Comparison of ENCODE assay signal across 8 cellular contexts in genomic region chr2:27264753-27265535, GRCh38. TPM values are rescaled to one million over a fixed set of nuclear protein-coding genes. Genes with fewer than 3 reads are reported as not detected.
DNase-seq lines count a peak whose midpoint lies in the region; ATAC-seq and TF ChIP-seq lines count a peak whose summit lies in the region.

No MANE protein-coding gene starts in this region.

- peak; percentile 45 for TF ChIP-seq CTCF in AG09319 (IDR thresholded peaks at IDR 0.05; ENCODE audit: low read depth, low read length)
- peak; percentile 54 for TF ChIP-seq CTCF in mesothelial cell of epicardium (IDR thresholded peaks at IDR 0.05; ENCODE audit: unreplicated experiment)

- peak overlapping the region; percentile 72 for H3K4me3 Mint-ChIP-seq in activated CD4-positive, alpha-beta memory T cell treated with anti-CD3 and anti-CD28 coated beads for 36 hours
- H3K4me3 Mint-ChIP-seq in mesothelial cell of epicardium = peak overlapping the region; percentile 67

- H3K36me3 Mint-ChIP-seq in activated CD4-positive, alpha-beta memory T cell treated with anti-CD3 and anti-CD28 coated beads for 36 hours = no peaks in the 10 kb centered on the region
- no peaks in the 10 kb centered on the region for H3K36me3 Mint-ChIP-seq in mesothelial cell of epicardium

- no peaks in the 10 kb centered on the region for H3K9me3 ChIP-seq in effector memory CD4-positive, alpha-beta T cell (ENCODE audit: control insufficient read depth, low read length)

- POLR2A ChIA-PET in activated CD4-positive, alpha-beta memory T cell treated with anti-CD3 and anti-CD28 coated beads for 36 hours (lab: Charles Lee) = interaction anchor here (0.8 kb wide), 1 partner anchor 35 kb away, joined by 3 read pairs; no protein-coding TSS in a partner anchor

- H3K4me1 ChIP-seq in effector memory CD4-positive, alpha-beta T cell (ENCODE audit: control insufficient read depth, insufficient read depth, low read length, poor library complexity, severe bottlenecking) = peaks cover 35% of the 10 kb centered on the region

- H3K4me1 Mint-ChIP-seq in activated CD4-positive, alpha-beta memory T cell treated with anti-CD3 and anti-CD28 coated beads for 36 hours (ENCODE audit: low read depth) = peaks cover 23% of the 10 kb centered on the region
- peaks cover 22% of the 10 kb centered on the region for H3K4me1 Mint-ChIP-seq in mesothelial cell of epicardium

- H3K27ac Mint-ChIP-seq in activated CD4-positive, alpha-beta memory T cell treated with anti-CD3 and anti-CD28 coated beads for 36 hours = no peak overlapping the region
- no peak overlapping the region for H3K27ac Mint-ChIP-seq in mesothelial cell of epicardium

- no peak for DNase-seq in AG09319 (ENCODE audit: extremely low read depth, low read depth)
- DNase-seq in H7 = peak; percentile 98
- DNase-seq in NCI-H524 (lab: John Stamatoyannopoulos, UW) = peak; percentile 71 to 82
- peak; percentile 82 for DNase-seq in activated CD4-positive, alpha-beta memory T cell treated with anti-CD3 and anti-CD28 coated beads for 36 hours
- DNase-seq in effector memory CD4-positive, alpha-beta T cell = peak; percentile 39 to 60 (median 53)
- peak; percentile 52 to 80 for DNase-seq in mesothelial cell of epicardium (ENCODE audit: low spot score in 2 of 2, unreplicated experiment in 2 of 2)
- peak; percentile 77 for DNase-seq in stimulated activated CD8-positive, alpha-beta memory T cell treated with anti-CD3 and anti-CD28 coated beads, Interleukin-4, amount 100 ng/mL, for 48 hours

- intact Hi-C loops in activated CD4-positive, alpha-beta memory T cell treated with anti-CD3 and anti-CD28 coated beads for 36 hours (cut with micrococcal nuclease) = no loop called here

- H3K9me3 Mint-ChIP-seq in activated CD4-positive, alpha-beta memory T cell treated with anti-CD3 and anti-CD28 coated beads for 36 hours = no peaks in the 10 kb centered on the region
- no peaks in the 10 kb centered on the region for H3K9me3 Mint-ChIP-seq in mesothelial cell of epicardium

- peaks cover 42% of the 10 kb centered on the region for H3K27me3 Mint-ChIP-seq in activated CD4-positive, alpha-beta memory T cell treated with anti-CD3 and anti-CD28 coated beads for 36 hours
- H3K27me3 Mint-ChIP-seq in mesothelial cell of epicardium (ENCODE audit: low read depth) = peaks cover 26% of the 10 kb centered on the region

- no peaks in the 10 kb centered on the region for H3K36me3 ChIP-seq in H7 (replicated peaks; ENCODE audit: control insufficient read depth, insufficient read depth, low read length)
- no peaks in the 10 kb centered on the region for H3K36me3 ChIP-seq in effector memory CD4-positive, alpha-beta T cell (ENCODE audit: control insufficient read depth, insufficient read depth, low read length)

- CTCF ChIA-PET in activated CD4-positive, alpha-beta memory T cell treated with anti-CD3 and anti-CD28 coated beads for 36 hours (lab: Charles Lee) = interaction anchor here (0.6 to 7.9 kb wide), 15 partner anchors 14 to 303 kb away, joined by 3 to 94 read pairs (median 4); partner anchors contain the start of gene TRIM54

- H3K27me3 ChIP-seq in H7 (ENCODE audit: control insufficient read depth, insufficient read depth, low read length) = peaks cover 67% of the 10 kb centered on the region
- peaks cover 37% of the 10 kb centered on the region for H3K27me3 ChIP-seq in effector memory CD4-positive, alpha-beta T cell (replicated peaks; ENCODE audit: control insufficient read depth, insufficient read depth, low read length, poor library complexity, severe bottlenecking)

- H3K27ac ChIP-seq in effector memory CD4-positive, alpha-beta T cell (ENCODE audit: insufficient read depth, low read length, poor library complexity, severe bottlenecking) = peak overlapping the region; percentile 12

- H3K4me3 ChIP-seq in H7 (ENCODE audit: insufficient read depth, low read depth, low read length) = peak overlapping the region; percentile 53
- H3K4me3 ChIP-seq in effector memory CD4-positive, alpha-beta T cell (ENCODE audit: insufficient read depth, low read depth, low read length, poor library complexity, severe bottlenecking) = peak overlapping the region; percentile 66

- no peak for ATAC-seq in GM19395 (IDR thresholded peaks at IDR 0.05; ENCODE audit: unreplicated experiment)

RNA-seq across cellular contexts. Expression of gene SLC30A3, which starts 2.1 kb away (rescaled TPM):
- 0.89 and 1.4 TPM in 2 replicates for total RNA-seq in H7 (2014; rRNA removed; shearing (Covaris generic))
- total RNA-seq in activated CD4-positive, alpha-beta memory T cell treated with anti-CD3 and anti-CD28 coated beads for 36 hours = under 1 TPM; 0.86 to 0.90 TPM
- total RNA-seq in mesothelial cell of epicardium = 2.3 to 3.4 TPM (median 3.1 TPM) in 3 replicates

RNA-seq across cellular contexts. Expression of gene DNAJC5G, which starts 10.3 kb away (rescaled TPM):
- total RNA-seq in H7 (2014; rRNA removed; shearing (Covaris generic)) = not detected in 2 replicates
- total RNA-seq in activated CD4-positive, alpha-beta memory T cell treated with anti-CD3 and anti-CD28 coated beads for 36 hours = under 1 TPM in 1 of 2 experiments, not detected in 1; 0.19 TPM
- 0.18 to 0.27 TPM in 2 of 3 replicates, not detected in the other for total RNA-seq in mesothelial cell of epicardium

RNA-seq across cellular contexts. Expression of gene TRIM54, which starts 17.3 kb away (rescaled TPM):
- total RNA-seq in H7 (2014; rRNA removed; shearing (Covaris generic)) = 3.4 and 5.5 TPM in 2 replicates
- not detected for total RNA-seq in activated CD4-positive, alpha-beta memory T cell treated with anti-CD3 and anti-CD28 coated beads for 36 hours
- 0.18 to 0.47 TPM (median 0.18 TPM) in 3 replicates for total RNA-seq in mesothelial cell of epicardium

RNA-seq across cellular contexts. Expression of gene UCN, which starts 43.3 kb away (rescaled TPM):
- 0.66 TPM in 1 of 2 replicates, not detected in the other for total RNA-seq in H7 (2014; rRNA removed; shearing (Covaris generic))
- 1 to 10 TPM; 1.8 to 1.9 TPM for total RNA-seq in activated CD4-positive, alpha-beta memory T cell treated with anti-CD3 and anti-CD28 coated beads for 36 hours
- 3.1 to 5.1 TPM (median 4.4 TPM) in 3 replicates for total RNA-seq in mesothelial cell of epicardium

RNA-seq across cellular contexts. Expression of gene CAD, which starts 47.8 kb away (rescaled TPM):
- total RNA-seq in H7 (2014; rRNA removed; shearing (Covaris generic)) = 73.7 and 84.2 TPM in 2 replicates
- total RNA-seq in activated CD4-positive, alpha-beta memory T cell treated with anti-CD3 and anti-CD28 coated beads for 36 hours = 100 to 1,000 TPM in 1 of 2 experiments, 10 to 100 TPM in 1; 99.7 to 102 TPM
- total RNA-seq in mesothelial cell of epicardium = 74.4 to 82.5 TPM (median 80.5 TPM) in 3 replicates
